In the genomic region with DNA sequence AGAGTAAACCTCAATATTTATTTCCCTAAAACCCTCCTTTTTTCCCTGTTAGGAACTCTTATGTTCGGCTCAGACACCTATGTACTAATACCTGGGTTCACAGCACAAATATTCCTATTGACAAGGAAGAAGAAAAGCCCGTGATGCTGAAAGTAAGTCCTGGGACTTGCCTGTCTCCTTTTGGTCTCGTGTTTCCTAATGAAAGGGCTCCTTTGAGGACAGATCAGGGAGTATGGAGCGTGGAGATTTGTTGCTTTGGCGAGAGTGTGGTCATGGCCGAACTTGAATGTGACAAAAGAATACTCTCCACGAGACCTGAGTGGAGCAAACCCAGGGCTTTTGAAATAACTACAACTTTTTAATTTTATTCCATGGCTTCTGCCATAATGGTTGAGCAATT, we compare ENCODE assay signal across 34 cellular contexts.
"Had no signal": no experiment of that assay in that cellular context is flagged by ENCODE, and none has a peak within 500 bp of the region (broad histone marks: within the 10 kb centered on the region; RNA-seq: fewer than 3 reads in every experiment).

No MANE protein-coding gene starts in this region.

- H3K4me3 ChIP-seq: MG63 had no signal

- H3K9me3 ChIP-seq: MG63 had no signal

- H3K36me3 ChIP-seq: MG63 had no signal

- H3K27me3 ChIP-seq: MG63 had no signal

- DNase-seq: Karpas-422, Kasumi-1, MG63, MM.1S, MV-4-11, NCI-H1048, NCI-H1092, NCI-H1092 treated with DMSO at 0.1 percent for 48 hours, NCI-H1105, NCI-H1105 treated with DMSO at 0.1 percent for 48 hours, NCI-H1417, NCI-H1417 treated with DMSO at 0.1 percent for 48 hours, NCI-H1436, NCI-H1436 treated with DMSO at 0.1 percent for 48 hours, NCI-H146, NCI-H1694, NCI-H1694 treated with DMSO at 0.1 percent for 48 hours, NCI-H187, NCI-H187 treated with DMSO at 0.1 percent for 48 hours, NCI-H1930, NCI-H2029, NCI-H2029 treated with DMSO at 0.1 percent for 48 hours, NCI-H2081, NCI-H2081 treated with DMSO at 0.1 percent for 48 hours, NCI-H2107, NCI-H2171, NCI-H2171 treated with DMSO at 0.1 percent for 48 hours, NCI-H2227 treated with DMSO at 0.1 percent for 48 hours, NCI-H226, NCI-H345, NCI-H446, NCI-H446 treated with DMSO at 0.1 percent for 48 hours, NCI-H510A, NCI-H510A treated with DMSO at 0.1 percent for 48 hours had no signal
